1 cellular context compared by ENCODE assay signal in the genomic region with DNA sequence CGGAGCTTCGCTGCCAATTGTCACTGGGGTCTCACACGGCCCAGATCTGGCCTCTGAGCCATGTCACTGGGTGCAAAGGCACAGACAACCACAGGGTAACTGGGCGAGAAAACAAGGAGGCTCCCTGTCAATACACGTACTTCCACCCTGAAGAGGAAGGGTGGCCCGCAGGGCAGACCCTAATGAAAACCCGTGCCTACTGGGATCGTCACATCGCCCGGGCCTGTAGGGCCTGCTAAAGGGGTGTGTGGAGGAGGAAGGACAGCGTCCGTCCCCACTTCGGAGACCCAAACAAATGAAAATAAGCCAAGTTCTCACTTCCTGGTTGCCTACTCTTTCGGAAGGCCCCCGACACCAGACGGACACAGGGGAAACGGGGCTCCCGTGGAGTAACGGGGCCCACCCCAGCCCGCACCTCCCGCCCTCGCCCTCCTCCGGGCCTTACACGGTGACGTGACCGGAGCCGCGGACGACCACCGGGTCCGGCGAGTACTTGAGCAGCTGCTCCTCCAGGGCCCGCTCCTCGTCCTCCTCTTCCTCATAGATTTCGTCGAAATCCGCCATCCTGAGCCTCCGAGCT.
TF ChIP-seq lines count a peak whose summit lies in the region.

No MANE protein-coding gene starts in this region.

TF ChIP-seq in HepG2, 621 proteins besides CTCF, POLR2A, EP300 and RAD21 (continued from another document and continues in another):
- TF ChIP-seq, protein P1, sequence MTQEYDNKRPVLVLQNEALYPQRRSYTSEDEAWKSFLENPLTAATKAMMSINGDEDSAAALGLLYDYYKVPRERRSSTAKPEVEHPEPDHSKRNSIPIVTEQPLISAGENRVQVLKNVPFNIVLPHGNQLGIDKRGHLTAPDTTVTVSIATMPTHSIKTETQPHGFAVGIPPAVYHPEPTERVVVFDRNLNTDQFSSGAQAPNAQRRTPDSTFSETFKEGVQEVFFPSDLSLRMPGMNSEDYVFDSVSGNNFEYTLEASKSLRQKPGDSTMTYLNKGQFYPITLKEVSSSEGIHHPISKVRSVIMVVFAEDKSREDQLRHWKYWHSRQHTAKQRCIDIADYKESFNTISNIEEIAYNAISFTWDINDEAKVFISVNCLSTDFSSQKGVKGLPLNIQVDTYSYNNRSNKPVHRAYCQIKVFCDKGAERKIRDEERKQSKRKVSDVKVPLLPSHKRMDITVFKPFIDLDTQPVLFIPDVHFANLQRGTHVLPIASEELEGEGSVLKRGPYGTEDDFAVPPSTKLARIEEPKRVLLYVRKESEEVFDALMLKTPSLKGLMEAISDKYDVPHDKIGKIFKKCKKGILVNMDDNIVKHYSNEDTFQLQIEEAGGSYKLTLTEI (CRISPR knock-in tag; conservative IDR thresholded peaks at IDR 0.05): no peak
- TF ChIP-seq, protein P2, sequence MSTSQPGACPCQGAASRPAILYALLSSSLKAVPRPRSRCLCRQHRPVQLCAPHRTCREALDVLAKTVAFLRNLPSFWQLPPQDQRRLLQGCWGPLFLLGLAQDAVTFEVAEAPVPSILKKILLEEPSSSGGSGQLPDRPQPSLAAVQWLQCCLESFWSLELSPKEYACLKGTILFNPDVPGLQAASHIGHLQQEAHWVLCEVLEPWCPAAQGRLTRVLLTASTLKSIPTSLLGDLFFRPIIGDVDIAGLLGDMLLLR (CRISPR knock-in tag; IDR thresholded peaks at IDR 0.05): no peak
- TF ChIP-seq ZBTB7A (CRISPR knock-in tag; IDR thresholded peaks at IDR 0.05): 0 out of 2 replicates have a peak, but pooled peaks have one; percentile 30
- TF ChIP-seq, protein P3, sequence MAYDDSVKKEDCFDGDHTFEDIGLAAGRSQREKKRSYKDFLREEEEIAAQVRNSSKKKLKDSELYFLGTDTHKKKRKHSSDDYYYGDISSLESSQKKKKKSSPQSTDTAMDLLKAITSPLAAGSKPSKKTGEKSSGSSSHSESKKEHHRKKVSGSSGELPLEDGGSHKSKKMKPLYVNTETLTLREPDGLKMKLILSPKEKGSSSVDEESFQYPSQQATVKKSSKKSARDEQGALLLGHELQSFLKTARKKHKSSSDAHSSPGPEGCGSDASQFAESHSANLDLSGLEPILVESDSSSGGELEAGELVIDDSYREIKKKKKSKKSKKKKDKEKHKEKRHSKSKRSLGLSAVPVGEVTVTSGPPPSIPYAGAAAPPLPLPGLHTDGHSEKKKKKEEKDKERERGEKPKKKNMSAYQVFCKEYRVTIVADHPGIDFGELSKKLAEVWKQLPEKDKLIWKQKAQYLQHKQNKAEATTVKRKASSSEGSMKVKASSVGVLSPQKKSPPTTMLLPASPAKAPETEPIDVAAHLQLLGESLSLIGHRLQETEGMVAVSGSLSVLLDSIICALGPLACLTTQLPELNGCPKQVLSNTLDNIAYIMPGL (CRISPR knock-in tag; IDR thresholded peaks at IDR 0.05; ENCODE audit: borderline replicate concordance in 1 of 2, low read depth in 1 of 2): peak in 1 of 2 experiments; percentile 88; a peak in 2 of 4 replicates
- TF ChIP-seq, protein P4, sequence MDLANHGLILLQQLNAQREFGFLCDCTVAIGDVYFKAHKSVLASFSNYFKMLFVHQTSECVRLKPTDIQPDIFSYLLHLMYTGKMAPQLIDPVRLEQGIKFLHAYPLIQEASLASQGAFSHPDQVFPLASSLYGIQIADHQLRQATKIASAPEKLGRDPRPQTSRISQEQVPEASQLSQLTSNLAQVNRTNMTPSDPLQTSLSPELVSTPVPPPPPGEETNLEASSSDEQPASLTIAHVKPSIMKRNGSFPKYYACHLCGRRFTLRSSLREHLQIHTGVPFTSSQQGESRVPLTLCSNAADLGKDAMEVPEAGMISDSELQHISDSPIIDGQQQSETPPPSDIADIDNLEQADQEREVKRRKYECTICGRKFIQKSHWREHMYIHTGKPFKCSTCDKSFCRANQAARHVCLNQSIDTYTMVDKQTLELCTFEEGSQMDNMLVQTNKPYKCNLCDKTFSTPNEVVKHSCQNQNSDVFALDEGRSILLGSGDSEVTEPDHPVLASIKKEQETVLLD (CRISPR knock-in tag; IDR thresholded peaks at IDR 0.05; ENCODE audit: low read depth): no peak
- TF ChIP-seq ZNF329 (CRISPR knock-in tag; IDR thresholded peaks at IDR 0.05; ENCODE audit: low read depth): 0 out of 2 replicates have a peak, but pooled peaks have one; percentile 30
- TF ChIP-seq, protein P5, sequence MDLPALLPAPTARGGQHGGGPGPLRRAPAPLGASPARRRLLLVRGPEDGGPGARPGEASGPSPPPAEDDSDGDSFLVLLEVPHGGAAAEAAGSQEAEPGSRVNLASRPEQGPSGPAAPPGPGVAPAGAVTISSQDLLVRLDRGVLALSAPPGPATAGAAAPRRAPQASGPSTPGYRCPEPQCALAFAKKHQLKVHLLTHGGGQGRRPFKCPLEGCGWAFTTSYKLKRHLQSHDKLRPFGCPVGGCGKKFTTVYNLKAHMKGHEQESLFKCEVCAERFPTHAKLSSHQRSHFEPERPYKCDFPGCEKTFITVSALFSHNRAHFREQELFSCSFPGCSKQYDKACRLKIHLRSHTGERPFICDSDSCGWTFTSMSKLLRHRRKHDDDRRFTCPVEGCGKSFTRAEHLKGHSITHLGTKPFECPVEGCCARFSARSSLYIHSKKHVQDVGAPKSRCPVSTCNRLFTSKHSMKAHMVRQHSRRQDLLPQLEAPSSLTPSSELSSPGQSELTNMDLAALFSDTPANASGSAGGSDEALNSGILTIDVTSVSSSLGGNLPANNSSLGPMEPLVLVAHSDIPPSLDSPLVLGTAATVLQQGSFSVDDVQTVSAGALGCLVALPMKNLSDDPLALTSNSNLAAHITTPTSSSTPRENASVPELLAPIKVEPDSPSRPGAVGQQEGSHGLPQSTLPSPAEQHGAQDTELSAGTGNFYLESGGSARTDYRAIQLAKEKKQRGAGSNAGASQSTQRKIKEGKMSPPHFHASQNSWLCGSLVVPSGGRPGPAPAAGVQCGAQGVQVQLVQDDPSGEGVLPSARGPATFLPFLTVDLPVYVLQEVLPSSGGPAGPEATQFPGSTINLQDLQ (CRISPR knock-in tag; IDR thresholded peaks at IDR 0.05): no peak
- TF ChIP-seq ZNF558 (CRISPR knock-in tag; IDR thresholded peaks at IDR 0.05; ENCODE audit: borderline replicate concordance): peak; percentile 60; the same call in 1 of the 2 replicates
- no peak for TF ChIP-seq GATA4 (IDR thresholded peaks at IDR 0.05; ENCODE audit: borderline replicate concordance, low read depth)
- TF ChIP-seq PHF21A (CRISPR knock-in tag; IDR thresholded peaks at IDR 0.05): no peak
- TF ChIP-seq ZNF224 (CRISPR knock-in tag; IDR thresholded peaks at IDR 0.05): no peak
- peak; percentile 55; the same call in 1 of the 2 replicates for TF ChIP-seq ZNF430 (CRISPR knock-in tag; IDR thresholded peaks at IDR 0.05)
- TF ChIP-seq MTA1 (CRISPR knock-in tag; IDR thresholded peaks at IDR 0.05; ENCODE audit: borderline replicate concordance): peak; percentile 34; the same call in 1 of the 2 replicates
- no peak for TF ChIP-seq FOXA3 (CRISPR knock-in tag; IDR thresholded peaks at IDR 0.05)
- no peak for TF ChIP-seq FOXM1 (CRISPR knock-in tag; IDR thresholded peaks at IDR 0.05)
- 0 out of 2 replicates have a peak, but pooled peaks have one; percentile 9 for TF ChIP-seq HDAC2 (CRISPR knock-in tag; IDR thresholded peaks at IDR 0.05)
- 0 out of 2 replicates have a peak, but pooled peaks have one; percentile 30 for TF ChIP-seq ZNF383 (CRISPR knock-in tag; IDR thresholded peaks at IDR 0.05; ENCODE audit: borderline replicate concordance)
- TF ChIP-seq, protein P6, sequence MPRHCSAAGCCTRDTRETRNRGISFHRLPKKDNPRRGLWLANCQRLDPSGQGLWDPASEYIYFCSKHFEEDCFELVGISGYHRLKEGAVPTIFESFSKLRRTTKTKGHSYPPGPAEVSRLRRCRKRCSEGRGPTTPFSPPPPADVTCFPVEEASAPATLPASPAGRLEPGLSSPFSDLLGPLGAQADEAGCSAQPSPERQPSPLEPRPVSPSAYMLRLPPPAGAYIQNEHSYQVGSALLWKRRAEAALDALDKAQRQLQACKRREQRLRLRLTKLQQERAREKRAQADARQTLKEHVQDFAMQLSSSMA (CRISPR knock-in tag; IDR thresholded peaks at IDR 0.05): 0 out of 2 replicates have a peak, but pooled peaks have one; percentile 60
- TF ChIP-seq NBN (conservative IDR thresholded peaks at IDR 0.05): no peak
- TF ChIP-seq ZBTB20 (CRISPR knock-in tag; IDR thresholded peaks at IDR 0.05; ENCODE audit: borderline replicate concordance, low read depth): no peak
- no peak for TF ChIP-seq IKZF4 (CRISPR knock-in tag; IDR thresholded peaks at IDR 0.05; ENCODE audit: borderline replicate concordance, low read depth, not compliant biosample characterization)
- TF ChIP-seq, protein P7, sequence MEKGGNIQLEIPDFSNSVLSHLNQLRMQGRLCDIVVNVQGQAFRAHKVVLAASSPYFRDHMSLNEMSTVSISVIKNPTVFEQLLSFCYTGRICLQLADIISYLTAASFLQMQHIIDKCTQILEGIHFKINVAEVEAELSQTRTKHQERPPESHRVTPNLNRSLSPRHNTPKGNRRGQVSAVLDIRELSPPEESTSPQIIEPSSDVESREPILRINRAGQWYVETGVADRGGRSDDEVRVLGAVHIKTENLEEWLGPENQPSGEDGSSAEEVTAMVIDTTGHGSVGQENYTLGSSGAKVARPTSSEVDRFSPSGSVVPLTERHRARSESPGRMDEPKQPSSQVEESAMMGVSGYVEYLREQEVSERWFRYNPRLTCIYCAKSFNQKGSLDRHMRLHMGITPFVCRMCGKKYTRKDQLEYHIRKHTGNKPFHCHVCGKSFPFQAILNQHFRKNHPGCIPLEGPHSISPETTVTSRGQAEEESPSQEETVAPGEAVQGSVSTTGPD (CRISPR knock-in tag; IDR thresholded peaks at IDR 0.05): 0 out of 2 replicates have a peak, but pooled peaks have one; percentile 63
- 0 out of 2 replicates have a peak, but pooled peaks have one; percentile 3 for TF ChIP-seq ZNF788 (CRISPR knock-in tag; IDR thresholded peaks at IDR 0.05; ENCODE audit: borderline replicate concordance)
- no peak for TF ChIP-seq ZSCAN20 (CRISPR knock-in tag; IDR thresholded peaks at IDR 0.05; ENCODE audit: borderline replicate concordance)
- TF ChIP-seq, protein P8, sequence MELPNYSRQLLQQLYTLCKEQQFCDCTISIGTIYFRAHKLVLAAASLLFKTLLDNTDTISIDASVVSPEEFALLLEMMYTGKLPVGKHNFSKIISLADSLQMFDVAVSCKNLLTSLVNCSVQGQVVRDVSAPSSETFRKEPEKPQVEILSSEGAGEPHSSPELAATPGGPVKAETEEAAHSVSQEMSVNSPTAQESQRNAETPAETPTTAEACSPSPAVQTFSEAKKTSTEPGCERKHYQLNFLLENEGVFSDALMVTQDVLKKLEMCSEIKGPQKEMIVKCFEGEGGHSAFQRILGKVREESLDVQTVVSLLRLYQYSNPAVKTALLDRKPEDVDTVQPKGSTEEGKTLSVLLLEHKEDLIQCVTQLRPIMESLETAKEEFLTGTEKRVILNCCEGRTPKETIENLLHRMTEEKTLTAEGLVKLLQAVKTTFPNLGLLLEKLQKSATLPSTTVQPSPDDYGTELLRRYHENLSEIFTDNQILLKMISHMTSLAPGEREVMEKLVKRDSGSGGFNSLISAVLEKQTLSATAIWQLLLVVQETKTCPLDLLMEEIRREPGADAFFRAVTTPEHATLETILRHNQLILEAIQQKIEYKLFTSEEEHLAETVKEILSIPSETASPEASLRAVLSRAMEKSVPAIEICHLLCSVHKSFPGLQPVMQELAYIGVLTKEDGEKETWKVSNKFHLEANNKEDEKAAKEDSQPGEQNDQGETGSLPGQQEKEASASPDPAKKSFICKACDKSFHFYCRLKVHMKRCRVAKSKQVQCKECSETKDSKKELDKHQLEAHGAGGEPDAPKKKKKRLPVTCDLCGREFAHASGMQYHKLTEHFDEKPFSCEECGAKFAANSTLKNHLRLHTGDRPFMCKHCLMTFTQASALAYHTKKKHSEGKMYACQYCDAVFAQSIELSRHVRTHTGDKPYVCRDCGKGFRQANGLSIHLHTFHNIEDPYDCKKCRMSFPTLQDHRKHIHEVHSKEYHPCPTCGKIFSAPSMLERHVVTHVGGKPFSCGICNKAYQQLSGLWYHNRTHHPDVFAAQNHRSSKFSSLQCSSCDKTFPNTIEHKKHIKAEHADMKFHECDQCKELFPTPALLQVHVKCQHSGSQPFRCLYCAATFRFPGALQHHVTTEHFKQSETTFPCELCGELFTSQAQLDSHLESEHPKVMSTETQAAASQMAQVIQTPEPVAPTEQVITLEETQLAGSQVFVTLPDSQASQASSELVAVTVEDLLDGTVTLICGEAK (IDR thresholded peaks at IDR 0.05): no peak
- TF ChIP-seq, protein P8 (CRISPR knock-in tag; IDR thresholded peaks at IDR 0.05): 0 out of 2 replicates have a peak, but pooled peaks have one; percentile 15
- TF ChIP-seq ZNF746 (CRISPR knock-in tag; IDR thresholded peaks at IDR 0.05): peak; percentile 48; the same call in 1 of the 2 replicates
- no peak for TF ChIP-seq ZIK1 (CRISPR knock-in tag; IDR thresholded peaks at IDR 0.05; ENCODE audit: borderline replicate concordance, low read depth)
